ENCODE assay signal across 8 cellular contexts in genomic region chr20:362271-363254, GRCh38. TPM values are rescaled to one million over a fixed set of nuclear protein-coding genes. Genes with fewer than 3 reads are reported as not detected.
DNase-seq lines count a peak whose midpoint lies in the region; ATAC-seq, FAIRE-seq and TF ChIP-seq lines count a peak whose summit lies in the region.

No MANE protein-coding gene starts in this region.

- peaks cover 0 to 10% of the 10 kb centered on the region in 2 donors for H3K27me3 Mint-ChIP-seq in stimulated activated naive B cell treated with anti-CD40 and anti-IgM and Interleukin-4, amounts not matched to agents 10 μg/mL and 1 μg/mL and 100 μg/mL, for 72 hours

- peak; percentile 28 for TF ChIP-seq CTCF in kidney (IDR thresholded peaks at IDR 0.05; ENCODE audit: borderline replicate concordance, extremely low read depth, insufficient read depth)

- DNase-seq in DMS153 treated with DMSO at 0.1 percent for 48 hours (lab: John Stamatoyannopoulos, UW; ENCODE audit: unreplicated experiment) (peak; percentile 87), HuH-7.5 (ENCODE audit: low spot score) (peak; percentile 82), RCC 7860 (ENCODE audit: low spot score) (peak; percentile 95), astrocyte of the hippocampus (ENCODE audit: low read depth, low spot score) (peak; percentile 89), kidney (peak; percentile 94)
- no peak for DNase-seq in stimulated activated naive B cell treated with anti-CD40 and anti-IgM and Interleukin-4, amounts not matched to agents 10 μg/mL and 1 μg/mL and 100 μg/mL, for 72 hours

- no peak overlapping the region for H3K4me3 Mint-ChIP-seq in stimulated activated naive B cell treated with anti-CD40 and anti-IgM and Interleukin-4, amounts not matched to agents 10 μg/mL and 1 μg/mL and 100 μg/mL, for 72 hours

- H3K4me1 Mint-ChIP-seq in stimulated activated naive B cell treated with anti-CD40 and anti-IgM and Interleukin-4, amounts not matched to agents 10 μg/mL and 1 μg/mL and 100 μg/mL, for 72 hours: peaks cover 19 to 26% of the 10 kb centered on the region in 2 donors

- intact Hi-C loops in kidney (cut with DNase I): no loop called here

- H3K9me3 ChIP-seq in kidney (ENCODE audit: control insufficient read depth in 1 of 2, low read length in 2 of 2): no peaks in the 10 kb centered on the region

- peak overlapping the region; percentile 37 for H3K27ac Mint-ChIP-seq in stimulated activated naive B cell treated with anti-CD40 and anti-IgM and Interleukin-4, amounts not matched to agents 10 μg/mL and 1 μg/mL and 100 μg/mL, for 72 hours

- no peak overlapping the region for H3K27ac ChIP-seq in kidney (ENCODE audit: low read depth in 2 of 2, low read length in 2 of 2)

- peaks cover 0 to 6% of the 10 kb centered on the region in 2 donors for H3K4me1 ChIP-seq in kidney (ENCODE audit: control insufficient read depth in 1 of 2, insufficient read depth in 1 of 2, low read depth in 1 of 2, low read length in 2 of 2)

- no peaks in the 10 kb centered on the region for H3K36me3 Mint-ChIP-seq in stimulated activated naive B cell treated with anti-CD40 and anti-IgM and Interleukin-4, amounts not matched to agents 10 μg/mL and 1 μg/mL and 100 μg/mL, for 72 hours

- peak; percentile 88 for FAIRE-seq in RCC 7860 (lab: Jason Lieb, UNC)
- FAIRE-seq in kidney (lab: Jason Lieb, UNC): no peak

- H3K9ac ChIP-seq in kidney (ENCODE audit: low read length in 2 of 2): no peak overlapping the region

- peak; percentile 38 to 46 for ATAC-seq in stimulated activated naive B cell treated with anti-CD40 and anti-IgM and Interleukin-4, amounts not matched to agents 10 μg/mL and 1 μg/mL and 100 μg/mL, for 72 hours (replicated peaks)
- no peak for ATAC-seq in GM18867 (IDR thresholded peaks at IDR 0.05; ENCODE audit: unreplicated experiment)
- no peak for ATAC-seq in GM19324 (IDR thresholded peaks at IDR 0.05; ENCODE audit: low FRiP score, unreplicated experiment)

- H3K36me3 ChIP-seq in kidney (ENCODE audit: control insufficient read depth in 1 of 2, insufficient read depth in 2 of 2, low read length in 2 of 2): no peaks in the 10 kb centered on the region

- H3K9me3 Mint-ChIP-seq in stimulated activated naive B cell treated with anti-CD40 and anti-IgM and Interleukin-4, amounts not matched to agents 10 μg/mL and 1 μg/mL and 100 μg/mL, for 72 hours: no peaks in the 10 kb centered on the region

- H3K4me3 ChIP-seq in kidney (ENCODE audit: low read length in 2 of 2): no peak overlapping the region

RNA-seq across cellular contexts. Expression of gene NRSN2, which starts 15.7 kb away (rescaled TPM):
- total RNA-seq in kidney: 48.1 TPM
- polyA plus RNA-seq in kidney (ENCODE audit: insufficient read depth, low read depth, low replicate concordance): 50.0 TPM

RNA-seq across cellular contexts. Expression of gene TRIB3, which starts 18.0 kb away (rescaled TPM):
- total RNA-seq in kidney: 11.6 TPM
- polyA plus RNA-seq in kidney (ENCODE audit: insufficient read depth, low read depth, low replicate concordance): 4.3 TPM

RNA-seq across cellular contexts. Expression of gene SOX12, which starts 37.2 kb away (rescaled TPM):
- total RNA-seq in kidney: 12.7 TPM
- 11.3 TPM for polyA plus RNA-seq in kidney (ENCODE audit: insufficient read depth, low read depth, low replicate concordance)

RNA-seq across cellular contexts. Expression of gene RBCK1, which starts 45.5 kb away (rescaled TPM):
- 93.6 TPM for total RNA-seq in kidney
- polyA plus RNA-seq in kidney (ENCODE audit: insufficient read depth, low read depth, low replicate concordance): 73.0 TPM

Comparison
In these comparisons a context has a peak if more than half of its experiments do, and no peak if none do; other contexts are left out.
1. ATAC-seq: peak in stimulated activated naive B cell treated with anti-CD40 and anti-IgM and Interleukin-4, amounts not matched to agents 10 μg/mL and 1 μg/mL and 100 μg/mL, for 72 hours (2 of 2); none in GM18867 (single experiment) and GM19324 (single experiment).